ENCODE assay signal across 3 cellular contexts in the genomic region with DNA sequence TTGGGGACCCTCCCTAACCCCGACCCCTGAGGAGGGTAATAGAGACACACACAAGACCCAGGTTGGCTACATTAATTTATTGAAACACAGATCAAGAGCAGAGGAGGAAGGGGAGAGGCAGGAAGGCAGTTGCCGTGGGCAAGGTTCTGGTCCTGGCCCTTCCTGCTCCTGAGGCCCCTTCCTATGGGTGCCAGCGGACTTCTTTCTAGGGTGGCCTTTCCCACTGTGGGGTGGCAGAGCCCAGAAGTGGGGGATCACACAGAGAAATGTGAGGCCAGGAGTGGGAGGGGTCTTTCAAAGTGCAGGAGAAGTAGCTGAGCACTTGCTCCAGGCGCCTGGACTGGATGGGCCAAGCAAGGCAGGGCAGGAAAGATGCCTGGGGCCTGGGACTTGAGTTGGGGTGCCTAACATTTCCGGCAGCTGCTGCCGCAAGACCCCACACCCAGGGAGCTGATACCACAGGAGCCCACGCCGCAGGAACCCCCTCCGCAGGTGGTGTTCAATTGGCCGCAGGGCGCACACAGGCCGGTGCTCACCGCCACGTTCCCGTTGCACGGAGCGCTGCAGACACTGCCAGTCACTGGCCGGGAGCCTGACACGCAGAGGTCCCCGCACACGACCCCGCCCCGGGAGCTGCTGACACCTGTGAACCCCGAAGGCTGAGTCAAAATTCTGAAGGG.
TF ChIP-seq lines count a peak whose summit lies in the region.

No MANE protein-coding gene starts in this region.

TF ChIP-seq in SK-N-SH, 30 proteins besides CTCF, POLR2A, EP300 and RAD21:
- TF ChIP-seq JUND (IDR thresholded peaks at IDR 0.05): no peak

TF ChIP-seq in SK-N-SH treated with all-trans-retinoic acid at 6 μM for 48 hours, 23 proteins besides CTCF, POLR2A, EP300 and RAD21:
- TF ChIP-seq CSDC2 (CRISPR knock-in tag; IDR thresholded peaks at IDR 0.05) (no peak), TCF4 (CRISPR knock-in tag; IDR thresholded peaks at IDR 0.05; ENCODE audit: borderline replicate concordance) (no peak), PPARA (CRISPR knock-in tag; IDR thresholded peaks at IDR 0.05; ENCODE audit: borderline replicate concordance) (no peak), ISL1 (CRISPR knock-in tag; IDR thresholded peaks at IDR 0.05) (no peak)

TF ChIP-seq in HCT116, 20 proteins besides CTCF, POLR2A, EP300 and RAD21:
- TF ChIP-seq EGR1 (IDR thresholded peaks at IDR 0.05; ENCODE audit: low read depth) (no peak), ELF1 (IDR thresholded peaks at IDR 0.05; ENCODE audit: borderline replicate concordance, low read depth) (no peak)
- TF ChIP-seq, protein P1, sequence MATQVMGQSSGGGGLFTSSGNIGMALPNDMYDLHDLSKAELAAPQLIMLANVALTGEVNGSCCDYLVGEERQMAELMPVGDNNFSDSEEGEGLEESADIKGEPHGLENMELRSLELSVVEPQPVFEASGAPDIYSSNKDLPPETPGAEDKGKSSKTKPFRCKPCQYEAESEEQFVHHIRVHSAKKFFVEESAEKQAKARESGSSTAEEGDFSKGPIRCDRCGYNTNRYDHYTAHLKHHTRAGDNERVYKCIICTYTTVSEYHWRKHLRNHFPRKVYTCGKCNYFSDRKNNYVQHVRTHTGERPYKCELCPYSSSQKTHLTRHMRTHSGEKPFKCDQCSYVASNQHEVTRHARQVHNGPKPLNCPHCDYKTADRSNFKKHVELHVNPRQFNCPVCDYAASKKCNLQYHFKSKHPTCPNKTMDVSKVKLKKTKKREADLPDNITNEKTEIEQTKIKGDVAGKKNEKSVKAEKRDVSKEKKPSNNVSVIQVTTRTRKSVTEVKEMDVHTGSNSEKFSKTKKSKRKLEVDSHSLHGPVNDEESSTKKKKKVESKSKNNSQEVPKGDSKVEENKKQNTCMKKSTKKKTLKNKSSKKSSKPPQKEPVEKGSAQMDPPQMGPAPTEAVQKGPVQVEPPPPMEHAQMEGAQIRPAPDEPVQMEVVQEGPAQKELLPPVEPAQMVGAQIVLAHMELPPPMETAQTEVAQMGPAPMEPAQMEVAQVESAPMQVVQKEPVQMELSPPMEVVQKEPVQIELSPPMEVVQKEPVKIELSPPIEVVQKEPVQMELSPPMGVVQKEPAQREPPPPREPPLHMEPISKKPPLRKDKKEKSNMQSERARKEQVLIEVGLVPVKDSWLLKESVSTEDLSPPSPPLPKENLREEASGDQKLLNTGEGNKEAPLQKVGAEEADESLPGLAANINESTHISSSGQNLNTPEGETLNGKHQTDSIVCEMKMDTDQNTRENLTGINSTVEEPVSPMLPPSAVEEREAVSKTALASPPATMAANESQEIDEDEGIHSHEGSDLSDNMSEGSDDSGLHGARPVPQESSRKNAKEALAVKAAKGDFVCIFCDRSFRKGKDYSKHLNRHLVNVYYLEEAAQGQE (IDR thresholded peaks at IDR 0.05; ENCODE audit: low read depth): no peak
- TF ChIP-seq, protein P2, sequence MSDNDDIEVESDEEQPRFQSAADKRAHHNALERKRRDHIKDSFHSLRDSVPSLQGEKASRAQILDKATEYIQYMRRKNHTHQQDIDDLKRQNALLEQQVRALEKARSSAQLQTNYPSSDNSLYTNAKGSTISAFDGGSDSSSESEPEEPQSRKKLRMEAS (IDR thresholded peaks at IDR 0.05): no peak
